Comparison of ENCODE assay signal across 9 cellular contexts in the genomic region with DNA sequence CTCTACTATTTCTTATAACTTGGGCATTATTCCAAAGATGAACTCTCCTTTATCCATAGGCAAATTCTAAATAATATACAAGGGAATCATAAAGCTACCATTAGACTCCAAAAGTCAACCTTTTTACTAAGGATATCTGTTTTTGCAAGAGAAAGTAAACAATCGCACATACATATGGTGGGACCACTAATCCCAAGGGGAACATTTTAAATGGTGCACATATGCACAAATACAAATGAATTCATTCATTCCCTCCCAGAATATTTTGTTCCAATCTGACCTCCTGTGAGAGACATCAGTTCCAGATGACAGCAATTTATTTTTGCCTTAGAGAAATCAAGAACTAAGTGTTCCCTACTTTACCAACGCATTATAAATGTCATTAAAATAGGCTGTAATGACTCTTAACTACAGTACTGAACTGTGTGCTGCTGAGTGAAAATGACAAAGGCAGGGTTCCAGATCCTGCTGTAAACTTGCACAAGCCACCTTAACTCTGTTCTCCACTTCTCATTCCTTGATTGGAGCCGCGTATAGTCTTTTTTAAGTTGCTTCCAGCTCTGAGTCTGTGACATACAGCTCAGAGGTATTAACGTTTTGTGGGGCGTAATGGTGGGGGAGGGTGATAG. TPM values are rescaled to one million over a fixed set of nuclear protein-coding genes. Genes with fewer than 3 reads are reported as not detected.
DNase-seq lines count a peak whose midpoint lies in the region; ATAC-seq, FAIRE-seq and TF ChIP-seq lines count a peak whose summit lies in the region.
"Had no signal": no experiment of that assay in that cellular context is flagged by ENCODE, and none has a peak within 500 bp of the region (broad histone marks: within the 10 kb centered on the region; RNA-seq: fewer than 3 reads in every experiment).

No MANE protein-coding gene starts in this region.

- no peak overlapping the region for H4K8ac ChIP-seq in IMR-90 (ENCODE audit: low read depth in 2 of 2, low read length in 2 of 2)

- TF ChIP-seq CTCF in AG04449 (IDR thresholded peaks at IDR 0.05; ENCODE audit: insufficient read depth, low read length, missing control alignments): no peak
- TF ChIP-seq CTCF in IMR-90 (conservative IDR thresholded peaks at IDR 0.05; ENCODE audit: low read depth, low read length): no peak
- no peak for TF ChIP-seq CTCF in bronchial epithelial cell (IDR thresholded peaks at IDR 0.05; ENCODE audit: insufficient read depth, low read length, severe bottlenecking)
- no peak for TF ChIP-seq CTCF in GM20000 (IDR thresholded peaks at IDR 0.05; ENCODE audit: extremely low read depth, missing control alignments)

- CTCF ChIA-PET in AG04449 (lab: Yijun Ruan, JAX) (interaction anchor here (0.6 to 1.7 kb wide), 4 partner anchors 9 to 178 kb away, joined by 3 to 7 read pairs (median 4); no protein-coding TSS in a partner anchor), IMR-90 (lab: Yijun Ruan, JAX) (interaction anchor here (0.5 to 0.9 kb wide), 2 partner anchors 21 to 212 kb away, joined by 3 read pairs; no protein-coding TSS in a partner anchor)

- H3K9me3 ChIP-seq in IMR-90 (ENCODE audit: control insufficient read depth, insufficient read depth, low read length): no peaks in the 10 kb centered on the region
- no peaks in the 10 kb centered on the region for H3K9me3 ChIP-seq in mesodermal cell (ENCODE audit: control insufficient read depth, low read length)

- peak overlapping the region; percentile 97 for H3K4me3 ChIP-seq in AG04449 (ENCODE audit: low read depth, low read length)
- peak overlapping the region; percentile 89 for H3K4me3 ChIP-seq in IMR-90 (ENCODE audit: insufficient read depth, low read depth, low read length)
- H3K4me3 ChIP-seq in bronchial epithelial cell (ENCODE audit: low read depth, low read length): peak overlapping the region; percentile 98
- peak overlapping the region; percentile 98 for H3K4me3 ChIP-seq in mesodermal cell (ENCODE audit: extremely low read depth, insufficient read depth, low read length, poor library complexity, severe bottlenecking)

- H3K56ac ChIP-seq in IMR-90 (ENCODE audit: extremely low read depth, insufficient read depth, low read length): no peak overlapping the region

- H3K18ac ChIP-seq in IMR-90 (ENCODE audit: low read depth, low read length): no peak overlapping the region

- H2BK20ac ChIP-seq in IMR-90 (ENCODE audit: low read depth, low read length): no peak overlapping the region

- H4K20me1 ChIP-seq in IMR-90 (ENCODE audit: insufficient read depth, low read length): peaks cover 65% of the 10 kb centered on the region

- H2AK5ac ChIP-seq in IMR-90 (ENCODE audit: low read depth, low read length): no peak overlapping the region

- H3K4me1 ChIP-seq in IMR-90 (ENCODE audit: control insufficient read depth, insufficient read depth, low read length) (peaks cover 8% of the 10 kb centered on the region), mesodermal cell (ENCODE audit: control insufficient read depth, insufficient read depth, low read length, poor library complexity, severe bottlenecking) (peaks cover 12% of the 10 kb centered on the region)

- no peak overlapping the region for H3K27ac ChIP-seq in IMR-90 (ENCODE audit: insufficient read depth, low read length)
- H3K27ac ChIP-seq in mesodermal cell (ENCODE audit: low read depth, low read length, severe bottlenecking): no peak overlapping the region

- peak overlapping the region; percentile 34; the same call in 1 of the 2 replicates for H3K23ac ChIP-seq in IMR-90 (ENCODE audit: low read depth, low read length)

- H3K27me3 ChIP-seq in IMR-90 (ENCODE audit: control insufficient read depth, insufficient read depth, low read length): no peaks in the 10 kb centered on the region
- no peaks in the 10 kb centered on the region for H3K27me3 ChIP-seq in bronchial epithelial cell (ENCODE audit: control insufficient read depth, insufficient read depth, low read length)

- H2BK5ac ChIP-seq in IMR-90 (ENCODE audit: low read depth, low read length, poor library complexity, severe bottlenecking): peak overlapping the region; percentile 5

- peaks cover 0 to 21% of the 10 kb centered on the region in 2 experiments; a peak in 1 of 4 replicates for H3K79me1 ChIP-seq in IMR-90 (ENCODE audit: low read depth in 1 of 2, low read length in 2 of 2)

- no peak overlapping the region for H3K4ac ChIP-seq in IMR-90 (ENCODE audit: low read depth, low read length)

- H3K9me1 ChIP-seq in IMR-90 (ENCODE audit: insufficient read depth, low read length): peaks cover 4% of the 10 kb centered on the region; the same call in 1 of the 2 replicates

- TF ChIP-seq POLR2A in IMR-90 (IDR thresholded peaks at IDR 0.05; ENCODE audit: low read depth, low read length): no peak

- dilution Hi-C loops in IMR-90 (cut with HindIII; ENCODE audit: low sequenced_read_pairs, unreplicated experiment): no loop called here

- peak overlapping the region; percentile 100 for H3K4me2 ChIP-seq in IMR-90 (ENCODE audit: low read depth, low read length)

- H4K91ac ChIP-seq in IMR-90 (ENCODE audit: insufficient read depth, low read depth, low read length): no peak overlapping the region

- 50% methylated on average over 1 of the region's 6 CpGs; no CpG with 5 or more reads in 1 of the 2 experiments for WGBS in IMR-90 (ENCODE audit: extremely low coverage in 2 of 2, insufficient read length in 1 of 2), 2 experiments
- 100% methylated on average over 1 of the region's 6 CpGs for WGBS in mesodermal cell (ENCODE audit: insufficient coverage in 2 of 2), 2 experiments

- no peak overlapping the region for H4K5ac ChIP-seq in IMR-90 (ENCODE audit: low read depth, low read length)

- DNase-seq in AG04449 (ENCODE audit: low read depth, low spot score) (no peak), IMR-90 (no peak), bronchial epithelial cell (ENCODE audit: low read depth) (peak; percentile 18), NCI-H187 treated with DMSO at 0.1 percent for 48 hours (lab: John Stamatoyannopoulos, UW) (no peak), GM20000 (ENCODE audit: low spot score) (no peak), NCI-H2171 treated with DMSO at 0.1 percent for 48 hours (lab: John Stamatoyannopoulos, UW) (no peak)

- POLR2A ChIA-PET in AG04449 (lab: Yijun Ruan, JAX) (interaction anchor here (1.0 to 1.6 kb wide), 2 partner anchors 9 to 61 kb away, joined by 3 to 4 read pairs; no protein-coding TSS in a partner anchor), IMR-90 (lab: Charles Lee; ENCODE audit: unreplicated experiment) (interaction anchor here (0.5 kb wide), 1 partner anchor 33 kb away, joined by 3 read pairs; no protein-coding TSS in a partner anchor)

- no TSS peak for BruUV-seq in IMR-90 (replicated peaks; lab: Mats Ljungman, UMichigan)

- TF ChIP-seq RAD21 in IMR-90 (IDR thresholded peaks at IDR 0.05; ENCODE audit: low read length): no peak

- H2AFZ ChIP-seq in IMR-90 (replicated peaks; ENCODE audit: low read length, poor library complexity): no peak overlapping the region

- no peak for ATAC-seq in IMR-90 (ENCODE audit: low read depth)
- ATAC-seq in HG03159 (IDR thresholded peaks at IDR 0.05; ENCODE audit: unreplicated experiment): no peak

- FAIRE-seq in bronchial epithelial cell (lab: Jason Lieb, UNC): no peak
- FAIRE-seq: TTC549 had no signal

- no peak overlapping the region for H2BK15ac ChIP-seq in IMR-90 (ENCODE audit: low read depth, low read length)

- H3K9ac ChIP-seq in IMR-90 (ENCODE audit: low read depth, low read length): peak overlapping the region; percentile 80; the same call in 1 of the 2 replicates

- intact Hi-C loops in IMR-90 (cut with micrococcal nuclease): loop anchor here (2.0 to 5.0 kb wide), 4 partner anchors 80 to 330 kb away; partner anchors contain the start of gene CCDC149

- H3K14ac ChIP-seq in IMR-90 (replicated peaks; ENCODE audit: low read depth, low read length): no peak overlapping the region

- in situ Hi-C loops in IMR-90 (cut with MboI; ENCODE audit: low sequenced_read_pairs): no loop called here

- no peak overlapping the region for H2AK9ac ChIP-seq in IMR-90 (replicated peaks; ENCODE audit: low read depth, low read length, poor library complexity)

- H3K36me3 ChIP-seq in IMR-90 (ENCODE audit: control insufficient read depth, insufficient read depth, low read length) (peaks cover 6% of the 10 kb centered on the region), bronchial epithelial cell (ENCODE audit: control insufficient read depth, insufficient read depth, low read length) (peaks cover 3% of the 10 kb centered on the region), mesodermal cell (ENCODE audit: control insufficient read depth, insufficient read depth, low read length) (peaks cover 50% of the 10 kb centered on the region)

- no peak overlapping the region for H2BK120ac ChIP-seq in IMR-90 (ENCODE audit: low read depth, low read length)

TF ChIP-seq in IMR-90, 13 proteins besides CTCF, POLR2A, EP300 and RAD21 (continues in another document):
- TF ChIP-seq MAZ (IDR thresholded peaks at IDR 0.05; ENCODE audit: borderline replicate concordance, low read depth, low read length) (no peak), BHLHE40 (IDR thresholded peaks at IDR 0.05; ENCODE audit: low read depth, low read length) (no peak), MXI1 (IDR thresholded peaks at IDR 0.05; ENCODE audit: borderline replicate concordance, low read depth, low read length) (no peak), SMC3 (IDR thresholded peaks at IDR 0.05; ENCODE audit: low read depth, low read length) (no peak), FOS (IDR thresholded peaks at IDR 0.05; ENCODE audit: low read depth, low read length) (no peak)
- TF ChIP-seq, protein P1, sequence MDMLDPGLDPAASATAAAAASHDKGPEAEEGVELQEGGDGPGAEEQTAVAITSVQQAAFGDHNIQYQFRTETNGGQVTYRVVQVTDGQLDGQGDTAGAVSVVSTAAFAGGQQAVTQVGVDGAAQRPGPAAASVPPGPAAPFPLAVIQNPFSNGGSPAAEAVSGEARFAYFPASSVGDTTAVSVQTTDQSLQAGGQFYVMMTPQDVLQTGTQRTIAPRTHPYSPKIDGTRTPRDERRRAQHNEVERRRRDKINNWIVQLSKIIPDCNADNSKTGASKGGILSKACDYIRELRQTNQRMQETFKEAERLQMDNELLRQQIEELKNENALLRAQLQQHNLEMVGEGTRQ (IDR thresholded peaks at IDR 0.05; ENCODE audit: low read depth, low read length): no peak

RNA-seq across cellular contexts. Expression of gene DHX15, which starts 2.0 kb away (rescaled TPM):
- total RNA-seq in IMR-90 (2012; rRNA removed) (172 and 240 TPM in 2 replicates), bronchial epithelial cell (142 and 181 TPM in 2 replicates)
- 79.1 and 97.9 TPM in 2 replicates for polyA plus RNA-seq in IMR-90 (2012; rRNA removed)
- polyA plus RNA-seq in IMR-90 (2012; cell fraction: cytosol; rRNA removed): 14.3 and 22.6 TPM in 2 replicates
- 29.8 and 220 TPM in 2 replicates for polyA plus RNA-seq in IMR-90 (2012; cell fraction: nucleus; rRNA removed; ENCODE audit: low replicate concordance)
- polyA plus RNA-seq in mesodermal cell (2013, experiment 1 of 2): 132 TPM
- 131 TPM for polyA plus RNA-seq in mesodermal cell (2013, experiment 2 of 2)
